Comparison of ENCODE assay signal across 13 cellular contexts in the genomic region with DNA sequence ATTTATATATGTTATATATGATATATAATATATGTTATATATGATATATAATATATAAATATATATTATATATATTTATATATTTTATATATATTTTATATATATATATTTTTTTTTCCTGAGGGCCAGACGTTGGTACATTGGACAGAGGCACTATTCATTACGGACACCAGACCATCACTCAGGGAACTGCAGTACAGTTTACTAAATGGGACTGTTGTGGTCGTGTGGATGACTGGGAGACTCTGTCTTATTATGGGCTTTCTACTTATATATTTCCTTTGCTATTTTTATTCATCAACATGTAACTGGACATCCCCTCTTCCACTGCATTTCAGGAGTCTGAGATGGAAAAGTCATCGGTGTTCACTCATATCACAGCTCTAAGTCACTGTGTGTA.
DNase-seq lines count a peak whose midpoint lies in the region; ATAC-seq, FAIRE-seq and TF ChIP-seq lines count a peak whose summit lies in the region.
"Had no signal": no experiment of that assay in that cellular context is flagged by ENCODE, and none has a peak within 500 bp of the region (broad histone marks: within the 10 kb centered on the region; RNA-seq: fewer than 3 reads in every experiment).

No MANE protein-coding gene starts in this region.

- H3K27me3 ChIP-seq in pancreas (peaks cover 0 to 7% (median 0%) of the 10 kb centered on the region in 4 donors), gastrocnemius medialis (no peaks in the 10 kb centered on the region)
- H3K27me3 ChIP-seq: BLaER1 had no signal

- DNase-seq in A549 (ENCODE audit: low read depth in 1 of 2, low spot score in 1 of 2) (no peak), RCC 7860 (ENCODE audit: low spot score) (no peak), pancreas (no peak), nephron progenitor cell (no peak), gastrocnemius medialis (no peak), lower leg skin (ENCODE audit: low spot score in 2 of 2) (no peak)
- DNase-seq: DMS79 treated with DMSO at 0.1 percent for 48 hours, GF-D8 had no signal

- H3K9me3 ChIP-seq in A549 (no peaks in the 10 kb centered on the region), HEK293 (ENCODE audit: control insufficient read depth, insufficient read depth, low read depth, low read length) (no peaks in the 10 kb centered on the region), pancreas (no peaks in the 10 kb centered on the region), gastrocnemius medialis (no peaks in the 10 kb centered on the region)
- H3K9me3 ChIP-seq: BLaER1 had no signal

- peaks cover 10% of the 10 kb centered on the region for H3K27me3 Mint-ChIP-seq in nephron progenitor cell (ENCODE audit: low read depth, poor library complexity)

- in situ Hi-C loops in gastrocnemius medialis (cut with MboI; ENCODE audit: low sequenced_read_pairs in 4 of 4), result loop anchor here in 3 of 4 donors (10.0 to 25.0 kb wide), 3 partner anchors 222 to 252 kb away; no protein-coding TSS in a partner anchor

- no peak for TF ChIP-seq EP300 in A549 (IDR thresholded peaks at IDR 0.05)

- 34% methylated on average over 4 of the region's 4 CpGs for WGBS in A549 (ENCODE audit: missing lambda C conversion rate)
- WGBS in pancreas, 2 donors, result 32 to 36% methylated on average over 4 of the region's 4 CpGs
- WGBS in lower leg skin, 2 donors, result 42% methylated on average over 4 of the region's 4 CpGs

- CTCF ChIA-PET in A549 (lab: Yijun Ruan, JAX) (interaction anchor here (1.0 to 6.7 kb wide), 27 partner anchors 7 to 858 kb away, joined by 3 to 57 read pairs (median 6); partner anchors contain the start of genes PRKCQ and SFMBT2), HEK293 (lab: Yijun Ruan, JAX) (interaction anchor here (0.6 to 3.4 kb wide), 11 partner anchors 11 to 1262 kb away, joined by 3 to 24 read pairs (median 5); no protein-coding TSS in a partner anchor)

- TF ChIP-seq POLR2A in A549 (IDR thresholded peaks at IDR 0.05; ENCODE audit: low read length) (no peak), gastrocnemius medialis (IDR thresholded peaks at IDR 0.05) (no peak), lower leg skin (IDR thresholded peaks at IDR 0.05) (no peak)

- no peak for TF ChIP-seq RAD21 in A549 (conservative IDR thresholded peaks at IDR 0.05 in 1 of 2, IDR thresholded peaks at IDR 0.05 in 1 of 2)

- H3K4me2 ChIP-seq in A549, result no peak overlapping the region

- no peaks in the 10 kb centered on the region for H3K36me3 Mint-ChIP-seq in nephron progenitor cell (ENCODE audit: low read depth)
- H3K36me3 Mint-ChIP-seq: CD8-positive, alpha-beta T cell had no signal

- ATAC-seq in A549 (no peak), pancreas (no peak), gastrocnemius medialis (no peak)
- ATAC-seq: CD8-positive, alpha-beta T cell had no signal

- intact Hi-C loops in pancreas (cut with DNase I) (loop anchor here in 1 of 3 donors (10.0 kb wide), 1 partner anchor 748 kb away; the partner anchor contains the start of gene SFMBT2), gastrocnemius medialis (cut with DNase I; ENCODE audit: low total_unique reads) (loop anchor here (5.0 kb wide), 2 partner anchors 85 to 250 kb away; partner anchors contain the start of gene PRKCQ), lower leg skin (cut with DNase I; ENCODE audit: low total_unique reads) (no loop called here)

- POLR2A ChIA-PET in A549 (lab: Yijun Ruan, JAX) (no interaction called here), HEK293 (lab: Yijun Ruan, JAX) (no interaction called here)

- H3K27ac ChIP-seq in A549, result no peak overlapping the region
- H3K27ac ChIP-seq in HEK293 (ENCODE audit: extremely low read depth, low read depth, low read length), result no peak overlapping the region
- no peak overlapping the region for H3K27ac ChIP-seq in pancreas
- H3K27ac ChIP-seq in gastrocnemius medialis, result no peak overlapping the region
- H3K27ac ChIP-seq: BLaER1 had no signal

- H3K27ac Mint-ChIP-seq in nephron progenitor cell, result no peak overlapping the region
- H3K27ac Mint-ChIP-seq: CD8-positive, alpha-beta T cell; H9 had no signal

- H3K36me3 ChIP-seq in HEK293 (ENCODE audit: control insufficient read depth in 2 of 2, insufficient read depth in 1 of 2, low read length in 2 of 2) (no peaks in the 10 kb centered on the region), pancreas (no peaks in the 10 kb centered on the region), gastrocnemius medialis (no peaks in the 10 kb centered on the region)
- H3K36me3 ChIP-seq: BLaER1 had no signal

- FAIRE-seq in A549 (lab: Jason Lieb, UNC) (no peak), RCC 7860 (lab: Jason Lieb, UNC) (peak; percentile 84), pancreas (lab: Jason Lieb, UNC) (peak; percentile 78)
- FAIRE-seq: HTR-8/SVneo had no signal

- no peak for TF ChIP-seq CTCF in A549 (IDR thresholded peaks at IDR 0.05)
- no peak for TF ChIP-seq CTCF in HEK293 (tag by site-specific recombination; IDR thresholded peaks at IDR 0.05)
- TF ChIP-seq CTCF in pancreas (IDR thresholded peaks at IDR 0.05), result no peak
- no peak for TF ChIP-seq CTCF in nephron progenitor cell (IDR thresholded peaks at IDR 0.05)
- TF ChIP-seq CTCF in gastrocnemius medialis (IDR thresholded peaks at IDR 0.05 in 4 of 5, conservative IDR thresholded peaks at IDR 0.05 in 1 of 5), result no peak
- no peak for TF ChIP-seq CTCF in lower leg skin (IDR thresholded peaks at IDR 0.05)

- H3K4me1 Mint-ChIP-seq in nephron progenitor cell, result no peaks in the 10 kb centered on the region

- no peak overlapping the region for H3K4me3 Mint-ChIP-seq in nephron progenitor cell
- H3K4me3 Mint-ChIP-seq: CD8-positive, alpha-beta T cell; H9 had no signal

- H3K4me3 ChIP-seq in A549 (no peak overlapping the region), HEK293 (ENCODE audit: low read depth, low read length) (no peak overlapping the region), pancreas (no peak overlapping the region), gastrocnemius medialis (no peak overlapping the region), lower leg skin (ENCODE audit: low read depth, poor library complexity, severe bottlenecking) (no peak overlapping the region)
- H3K4me3 ChIP-seq: BLaER1 had no signal

- no peaks in the 10 kb centered on the region for H3K9me3 Mint-ChIP-seq in nephron progenitor cell
- H3K9me3 Mint-ChIP-seq: CD8-positive, alpha-beta T cell had no signal

- H3K4me1 ChIP-seq in A549 (no peaks in the 10 kb centered on the region), HEK293 (ENCODE audit: control insufficient read depth, insufficient read depth, low read length) (no peaks in the 10 kb centered on the region), pancreas (no peaks in the 10 kb centered on the region), gastrocnemius medialis (peaks cover 4 to 15% of the 10 kb centered on the region in 2 donors)

TF ChIP-seq in A549, 52 proteins besides CTCF, POLR2A, EP300 and RAD21 (continues in another document):
- TF ChIP-seq USF2 (IDR thresholded peaks at IDR 0.05), result no peak

TF ChIP-seq in HEK293, 187 proteins besides CTCF, POLR2A, EP300 and RAD21:
- no peak for TF ChIP-seq ZNF449 (tag by site-specific recombination; IDR thresholded peaks at IDR 0.05)
- TF ChIP-seq, protein P1, sequence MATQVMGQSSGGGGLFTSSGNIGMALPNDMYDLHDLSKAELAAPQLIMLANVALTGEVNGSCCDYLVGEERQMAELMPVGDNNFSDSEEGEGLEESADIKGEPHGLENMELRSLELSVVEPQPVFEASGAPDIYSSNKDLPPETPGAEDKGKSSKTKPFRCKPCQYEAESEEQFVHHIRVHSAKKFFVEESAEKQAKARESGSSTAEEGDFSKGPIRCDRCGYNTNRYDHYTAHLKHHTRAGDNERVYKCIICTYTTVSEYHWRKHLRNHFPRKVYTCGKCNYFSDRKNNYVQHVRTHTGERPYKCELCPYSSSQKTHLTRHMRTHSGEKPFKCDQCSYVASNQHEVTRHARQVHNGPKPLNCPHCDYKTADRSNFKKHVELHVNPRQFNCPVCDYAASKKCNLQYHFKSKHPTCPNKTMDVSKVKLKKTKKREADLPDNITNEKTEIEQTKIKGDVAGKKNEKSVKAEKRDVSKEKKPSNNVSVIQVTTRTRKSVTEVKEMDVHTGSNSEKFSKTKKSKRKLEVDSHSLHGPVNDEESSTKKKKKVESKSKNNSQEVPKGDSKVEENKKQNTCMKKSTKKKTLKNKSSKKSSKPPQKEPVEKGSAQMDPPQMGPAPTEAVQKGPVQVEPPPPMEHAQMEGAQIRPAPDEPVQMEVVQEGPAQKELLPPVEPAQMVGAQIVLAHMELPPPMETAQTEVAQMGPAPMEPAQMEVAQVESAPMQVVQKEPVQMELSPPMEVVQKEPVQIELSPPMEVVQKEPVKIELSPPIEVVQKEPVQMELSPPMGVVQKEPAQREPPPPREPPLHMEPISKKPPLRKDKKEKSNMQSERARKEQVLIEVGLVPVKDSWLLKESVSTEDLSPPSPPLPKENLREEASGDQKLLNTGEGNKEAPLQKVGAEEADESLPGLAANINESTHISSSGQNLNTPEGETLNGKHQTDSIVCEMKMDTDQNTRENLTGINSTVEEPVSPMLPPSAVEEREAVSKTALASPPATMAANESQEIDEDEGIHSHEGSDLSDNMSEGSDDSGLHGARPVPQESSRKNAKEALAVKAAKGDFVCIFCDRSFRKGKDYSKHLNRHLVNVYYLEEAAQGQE (tag by site-specific recombination; IDR thresholded peaks at IDR 0.05), result peak; percentile 76
